In the genomic region with DNA sequence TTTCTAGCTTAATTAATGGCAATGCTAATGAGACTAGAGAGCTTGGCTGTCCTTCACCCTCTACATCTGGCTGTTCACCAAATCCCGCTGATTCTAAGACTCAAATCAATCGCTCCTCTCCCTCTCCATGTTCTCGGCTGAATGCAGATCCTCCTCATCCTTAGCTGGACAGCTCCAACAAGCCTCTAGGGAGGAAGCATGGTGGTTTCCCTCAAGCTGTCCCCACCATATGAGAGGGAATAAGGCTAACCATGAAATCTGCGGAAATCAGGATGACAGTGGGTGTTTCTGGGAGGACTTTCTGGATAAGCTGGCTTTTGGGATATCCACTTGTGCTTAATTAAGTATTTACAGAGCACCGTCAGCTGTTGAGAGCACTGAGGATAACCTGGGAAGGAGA, we compare ENCODE assay signal across 17 cellular contexts.
"Had no signal": no experiment of that assay in that cellular context is flagged by ENCODE, and none has a peak within 500 bp of the region (broad histone marks: within the 10 kb centered on the region; RNA-seq: fewer than 3 reads in every experiment).

No MANE protein-coding gene starts in this region.

- H3K4me3 ChIP-seq: adrenal gland, colonic mucosa, gastrocnemius medialis, mucosa of descending colon, thoracic aorta had no signal

- DNase-seq: activated CD4-positive, alpha-beta T cell treated with anti-CD3 and anti-CD28 coated beads, Interleukin-2, amount 50 U/mL, for 4 hours; activated CD4-positive, CD25-positive, alpha-beta regulatory T cell treated with anti-CD3 and anti-CD28 coated beads, Interleukin-2, amount 50 U/mL, for 72 hours; activated naive CD4-positive, alpha-beta T cell treated with anti-CD3 and anti-CD28 coated beads, Interleukin-2, amount 50 U/mL, for 16 hours; activated T-cell treated with anti-CD3 and anti-CD28 coated beads, Interleukin-2, amount 50 U/mL, for 1 hour; adrenal gland; colonic mucosa; effector CD4-positive, alpha-beta T cell; gastrocnemius medialis; islet precursor cell; naive thymus-derived CD8-positive, alpha-beta T cell; nucleus accumbens; stimulated activated CD4-positive, alpha-beta T cell treated with anti-CD3 and anti-CD28 coated beads, Interleukin-2, amount 100 ng/mL, for 48 hours; stimulated activated CD8-positive, alpha-beta memory T cell treated with anti-CD3 and anti-CD28 coated beads, Interleukin-4, amount 100 ng/mL, for 48 hours; stimulated activated naive CD8-positive, alpha-beta T cell treated with anti-CD3 and anti-CD28 coated beads, Interleukin-15, amount 100 ng/mL, for 72 hours had no signal

- H3K36me3 ChIP-seq: adrenal gland, colonic mucosa, gastrocnemius medialis, thoracic aorta had no signal

- H3K27ac ChIP-seq: adrenal gland, colonic mucosa, gastrocnemius medialis, thoracic aorta had no signal

- H3K9me3 ChIP-seq: adrenal gland, colonic mucosa, gastrocnemius medialis, mucosa of descending colon, thoracic aorta had no signal

- H3K27me3 ChIP-seq: adrenal gland, colonic mucosa, gastrocnemius medialis had no signal

- ATAC-seq: gastrocnemius medialis; left lobe of liver; naive thymus-derived CD8-positive, alpha-beta T cell; stimulated activated naive CD8-positive, alpha-beta T cell treated with anti-CD3 and anti-CD28 coated beads, Interleukin-15, amount 100 ng/mL, for 72 hours had no signal

- H3K4me1 ChIP-seq: adrenal gland, colonic mucosa, gastrocnemius medialis had no signal
